In genomic region chr12:124928095-124928911, GRCh38 we compare ENCODE assay signal across 1 cellular context.
TF ChIP-seq lines count a peak whose summit lies in the region.

No MANE protein-coding gene starts in this region.

TF ChIP-seq in K562, 482 proteins besides CTCF, POLR2A, EP300 and RAD21 (continued from another document):
- TF ChIP-seq ARID4B (CRISPR knock-in tag; IDR thresholded peaks at IDR 0.05) (0 out of 2 replicates have a peak, but pooled peaks have one; percentile 42), LCOR (CRISPR knock-in tag; IDR thresholded peaks at IDR 0.05) (peak; percentile 75), GATA2 (CRISPR knock-in tag; IDR thresholded peaks at IDR 0.05) (peak; percentile 56)
TF ChIP-seq in K562: peak in this region for 31.
